ENCODE assay signal across 3 cellular contexts in genomic region chr7:127556404-127556803, GRCh38.
TF ChIP-seq lines count a peak whose summit lies in the region.

No MANE protein-coding gene starts in this region.

TF ChIP-seq in HepG2, 621 proteins besides CTCF, POLR2A, EP300 and RAD21:
- TF ChIP-seq ZNF143 (CRISPR knock-in tag; IDR thresholded peaks at IDR 0.05) = no peak
- TF ChIP-seq CEBPB (IDR thresholded peaks at IDR 0.05; ENCODE audit: borderline replicate concordance, low read depth, low read length) = peak; percentile 25; the same call in 1 of the 2 replicates

TF ChIP-seq in IMR-90, 13 proteins besides CTCF, POLR2A, EP300 and RAD21:
- no peak for TF ChIP-seq CHD1 (IDR thresholded peaks at IDR 0.05; ENCODE audit: low read depth, low read length)
- TF ChIP-seq CEBPB (IDR thresholded peaks at IDR 0.05; ENCODE audit: low read depth, low read length) = peak; percentile 62
- no peak for TF ChIP-seq USF2 (IDR thresholded peaks at IDR 0.05; ENCODE audit: low read depth, low read length)
- no peak for TF ChIP-seq BHLHE40 (IDR thresholded peaks at IDR 0.05; ENCODE audit: low read depth, low read length)
- TF ChIP-seq NFE2L2 (IDR thresholded peaks at IDR 0.05; ENCODE audit: low read depth, low read length) = no peak
- TF ChIP-seq RFX5 (IDR thresholded peaks at IDR 0.05; ENCODE audit: low read depth, low read length) = no peak
- no peak for TF ChIP-seq MXI1 (IDR thresholded peaks at IDR 0.05; ENCODE audit: borderline replicate concordance, low read depth, low read length)
- no peak for TF ChIP-seq MAFK (IDR thresholded peaks at IDR 0.05; ENCODE audit: low read depth, low read length)

TF ChIP-seq in K562, 482 proteins besides CTCF, POLR2A, EP300 and RAD21:
- TF ChIP-seq CEBPG (CRISPR knock-in tag; IDR thresholded peaks at IDR 0.05) = no peak
- TF ChIP-seq CEBPG (tag; conservative IDR thresholded peaks at IDR 0.05 in 1 of 2, IDR thresholded peaks at IDR 0.05 in 1 of 2) = peak in 1 of 2 experiments; percentile 53; a peak in 1 of 4 replicates
- peak; percentile 74 for TF ChIP-seq CEBPB (tag; IDR thresholded peaks at IDR 0.05)
- no peak for TF ChIP-seq POLR2B (IDR thresholded peaks at IDR 0.05; ENCODE audit: low read depth, partially characterized antibody)
